9 cellular contexts compared by ENCODE assay signal in genomic region chr1:92502247-92502646, GRCh38. TPM values are rescaled to one million over a fixed set of nuclear protein-coding genes. Genes with fewer than 3 reads are reported as not detected.
DNase-seq lines count a peak whose midpoint lies in the region; ATAC-seq and TF ChIP-seq lines count a peak whose summit lies in the region.
"Had no signal": no experiment of that assay in that cellular context is flagged by ENCODE, and none has a peak within 500 bp of the region (broad histone marks: within the 10 kb centered on the region; RNA-seq: fewer than 3 reads in every experiment).

No MANE protein-coding gene starts in this region.

- no peaks in the 10 kb centered on the region for H3K9me3 Mint-ChIP-seq in activated naive CD8-positive, alpha-beta T cell treated with anti-CD3 and anti-CD28 coated beads for 36 hours
- H3K9me3 Mint-ChIP-seq in endodermal cell = no peaks in the 10 kb centered on the region

- H3K9me3 ChIP-seq in spleen (no peaks in the 10 kb centered on the region), endodermal cell (ENCODE audit: control insufficient read depth, low read length) (no peaks in the 10 kb centered on the region), esophagus squamous epithelium (no peaks in the 10 kb centered on the region), tibial artery (no peaks in the 10 kb centered on the region)

- H3K4me1 ChIP-seq in ACC112 (ENCODE audit: control insufficient read depth, insufficient read depth, low read length, unreplicated experiment) = peaks cover 12% of the 10 kb centered on the region
- H3K4me1 ChIP-seq in spleen = peaks cover 0 to 8% (median 0%) of the 10 kb centered on the region in 6 donors
- H3K4me1 ChIP-seq in endodermal cell (ENCODE audit: control insufficient read depth, insufficient read depth, low read length) = no peaks in the 10 kb centered on the region
- H3K4me1 ChIP-seq in esophagus squamous epithelium = no peaks in the 10 kb centered on the region
- no peaks in the 10 kb centered on the region for H3K4me1 ChIP-seq in tibial artery

- H3K27ac ChIP-seq in ACC112 (ENCODE audit: low read depth, low read length) = peak overlapping the region; percentile 62
- no peak overlapping the region for H3K27ac ChIP-seq in spleen
- H3K27ac ChIP-seq in endodermal cell (ENCODE audit: low read depth, low read length) = no peak overlapping the region
- no peak overlapping the region for H3K27ac ChIP-seq in esophagus squamous epithelium
- no peak overlapping the region for H3K27ac ChIP-seq in tibial artery

- H3K79me2 ChIP-seq in ACC112 (ENCODE audit: control insufficient read depth, insufficient read depth, low read length, unreplicated experiment) = no peaks in the 10 kb centered on the region

- TF ChIP-seq CTCF in spleen (IDR thresholded peaks at IDR 0.05 in 8 of 11, conservative IDR thresholded peaks at IDR 0.05 in 3 of 11) (no peak), endodermal cell (conservative IDR thresholded peaks at IDR 0.05) (no peak), esophagus squamous epithelium (IDR thresholded peaks at IDR 0.05) (no peak), tibial artery (IDR thresholded peaks at IDR 0.05) (no peak)

- DNase-seq in activated naive CD8-positive, alpha-beta T cell treated with anti-CD3 and anti-CD28 coated beads for 36 hours = no peak
- no peak for DNase-seq in spleen
- no peak for DNase-seq in endodermal cell
- no peak for DNase-seq in esophagus squamous epithelium (lab: John Stamatoyannopoulos, UW)
- no peak for DNase-seq in tibial artery
- DNase-seq: stimulated activated CD4-positive, alpha-beta T cell treated with anti-CD3 and anti-CD28 coated beads, Interleukin-15, amount 100 ng/mL, for 24 hours had no signal

- TF ChIP-seq POLR2A in spleen (IDR thresholded peaks at IDR 0.05) = no peak
- TF ChIP-seq POLR2A in esophagus squamous epithelium (IDR thresholded peaks at IDR 0.05) = no peak

- no peaks in the 10 kb centered on the region for H3K27me3 ChIP-seq in ACC112 (ENCODE audit: insufficient read depth, low read length)
- no peaks in the 10 kb centered on the region for H3K27me3 ChIP-seq in spleen (replicated peaks in 1 of 7)
- H3K27me3 ChIP-seq in endodermal cell (ENCODE audit: control insufficient read depth, insufficient read depth, low read length, poor library complexity, severe bottlenecking) = no peaks in the 10 kb centered on the region
- H3K27me3 ChIP-seq in esophagus squamous epithelium = no peaks in the 10 kb centered on the region
- H3K27me3 ChIP-seq in tibial artery = no peaks in the 10 kb centered on the region

- H2AFZ ChIP-seq in ACC112 (ENCODE audit: low read length, unreplicated experiment) = peak overlapping the region; percentile 40

- peaks cover 45% of the 10 kb centered on the region for H3K4me1 Mint-ChIP-seq in activated naive CD8-positive, alpha-beta T cell treated with anti-CD3 and anti-CD28 coated beads for 36 hours
- H3K4me1 Mint-ChIP-seq in endodermal cell = no peaks in the 10 kb centered on the region

- intact Hi-C loops in spleen (cut with DNase I; ENCODE audit: low total_unique reads) (no loop called here), esophagus squamous epithelium (cut with DNase I) (no loop called here), tibial artery (cut with DNase I; ENCODE audit: low total_unique reads) (no loop called here)

- no peak overlapping the region for H3K9ac ChIP-seq in endodermal cell (ENCODE audit: extremely low read depth, low read length, poor library complexity, severe bottlenecking)

- H3K27me3 Mint-ChIP-seq in activated naive CD8-positive, alpha-beta T cell treated with anti-CD3 and anti-CD28 coated beads for 36 hours = no peaks in the 10 kb centered on the region
- H3K27me3 Mint-ChIP-seq in endodermal cell (ENCODE audit: insufficient read depth) = peaks cover 12% of the 10 kb centered on the region

- ATAC-seq in GM18909 (IDR thresholded peaks at IDR 0.05; ENCODE audit: poor library complexity, unreplicated experiment) = peak; percentile 65
- ATAC-seq in HG03135 (IDR thresholded peaks at IDR 0.05; ENCODE audit: unreplicated experiment) = peak; percentile 63

- H3K4me3 Mint-ChIP-seq in activated naive CD8-positive, alpha-beta T cell treated with anti-CD3 and anti-CD28 coated beads for 36 hours = no peak overlapping the region
- H3K4me3 Mint-ChIP-seq in endodermal cell = no peak overlapping the region

- H3K36me3 Mint-ChIP-seq in activated naive CD8-positive, alpha-beta T cell treated with anti-CD3 and anti-CD28 coated beads for 36 hours = peaks cover 6% of the 10 kb centered on the region
- H3K36me3 Mint-ChIP-seq in endodermal cell (ENCODE audit: low read depth) = no peaks in the 10 kb centered on the region

- H3K36me3 ChIP-seq in ACC112 (ENCODE audit: insufficient read depth, low read length) = no peaks in the 10 kb centered on the region
- no peaks in the 10 kb centered on the region for H3K36me3 ChIP-seq in spleen
- no peaks in the 10 kb centered on the region for H3K36me3 ChIP-seq in endodermal cell (ENCODE audit: control insufficient read depth, insufficient read depth, low read length)
- H3K36me3 ChIP-seq in esophagus squamous epithelium = no peaks in the 10 kb centered on the region
- H3K36me3 ChIP-seq in tibial artery = no peaks in the 10 kb centered on the region

- H3K4me3 ChIP-seq in ACC112 (ENCODE audit: low read depth, low read length) (no peak overlapping the region; the same call in 1 of the 2 replicates), spleen (no peak overlapping the region), endodermal cell (ENCODE audit: low read length) (no peak overlapping the region), esophagus squamous epithelium (no peak overlapping the region), tibial artery (no peak overlapping the region)

- peak overlapping the region; percentile 80 for H3K27ac Mint-ChIP-seq in activated naive CD8-positive, alpha-beta T cell treated with anti-CD3 and anti-CD28 coated beads for 36 hours
- H3K27ac Mint-ChIP-seq in endodermal cell = no peak overlapping the region

RNA-seq across cellular contexts. Expression of gene GFI1, which starts 15.5 kb away (rescaled TPM):
- total RNA-seq in activated naive CD8-positive, alpha-beta T cell treated with anti-CD3 and anti-CD28 coated beads for 36 hours = 10 to 100 TPM; 79.7 to 85.0 TPM
- total RNA-seq in spleen (10 to 100 TPM; 10.0 to 19.2 (median 13.2) TPM), endodermal cell (under 1 TPM; 0.20 to 0.24 TPM), esophagus squamous epithelium (1 to 10 TPM in 2 of 4 donors, under 1 TPM in 2; 0.09 to 2.7 (median 0.85) TPM)
- polyA plus RNA-seq in spleen = 1 to 10 TPM; 1.9 to 3.0 (median 2.3) TPM
- polyA plus RNA-seq in endodermal cell (2013, experiment 1 of 2) = 0.32 TPM
- 0.21 TPM for polyA plus RNA-seq in endodermal cell (2013, experiment 2 of 2)
